In genomic region chr7:14483663-14484062, GRCh38 we compare ENCODE assay signal across 18 cellular contexts.
A peak's percentile ranks its signal among the peaks of the same experiment; 100 is the strongest.
DNase-seq lines count a peak whose midpoint lies in the region; ATAC-seq and TF ChIP-seq lines count a peak whose summit lies in the region.
"Had no signal": no experiment of that assay in that cellular context is flagged by ENCODE, and none has a peak within 500 bp of the region (broad histone marks: within the 10 kb centered on the region; RNA-seq: fewer than 3 reads in every experiment).

No MANE protein-coding gene starts in this region.

- H3F3A ChIP-seq in GM23248 (ENCODE audit: insufficient read depth) = no peaks in the 10 kb centered on the region

- H3K9ac ChIP-seq in GM23248 = no peak overlapping the region
- H3K9ac ChIP-seq: BLaER1 treated with 17β-estradiol and CSF1 and Interleukin-3, amounts not matched to agents 10 nM and 100 nM had no signal

- H3K36me3 ChIP-seq in GM23248 (ENCODE audit: low read depth) (no peaks in the 10 kb centered on the region), Caco-2 (ENCODE audit: control insufficient read depth, insufficient read depth, low read length) (no peaks in the 10 kb centered on the region)
- H3K36me3 ChIP-seq: BLaER1 treated with 17β-estradiol and CSF1 and Interleukin-3, amounts not matched to agents 10 nM and 100 nM; SJSA1 had no signal

- no peaks in the 10 kb centered on the region for H3K9me2 ChIP-seq in GM23248 (ENCODE audit: insufficient read depth)

- POLR2A ChIA-PET in Caco-2 (lab: Charles Lee) = no interaction called here

- H3K4me1 Mint-ChIP-seq in chondrocyte (ENCODE audit: low read depth) = no peaks in the 10 kb centered on the region
- no peaks in the 10 kb centered on the region for H3K4me1 Mint-ChIP-seq in stimulated activated memory B cell treated with anti-CD40 and anti-IgM and Interleukin-4, amounts not matched to agents 10 μg/mL and 1 μg/mL and 100 μg/mL, for 72 hours
- H3K4me1 Mint-ChIP-seq in activated naive CD4-positive, alpha-beta T cell treated with anti-CD3 and anti-CD28 coated beads, Interleukin-2, amount 10 ng/mL, durations not matched to agents 7 days and 5 days = no peaks in the 10 kb centered on the region
- no peaks in the 10 kb centered on the region for H3K4me1 Mint-ChIP-seq in Caco-2 (ENCODE audit: low read depth, unreplicated experiment)
- H3K4me1 Mint-ChIP-seq: CD8-positive, alpha-beta memory T cell had no signal

- no TSS peak for BruUV-seq in Caco-2 (replicated peaks; lab: Mats Ljungman, UMichigan)

- no peak overlapping the region for H3K4me2 ChIP-seq in GM23248 (ENCODE audit: unreplicated experiment)
- H3K4me2 ChIP-seq: BLaER1 treated with 17β-estradiol and CSF1 and Interleukin-3, amounts not matched to agents 10 nM and 100 nM had no signal

- H3K9me3 ChIP-seq in GM23248 (ENCODE audit: low read depth) (no peaks in the 10 kb centered on the region), Caco-2 (no peaks in the 10 kb centered on the region)
- H3K9me3 ChIP-seq: BLaER1 treated with 17β-estradiol and CSF1 and Interleukin-3, amounts not matched to agents 10 nM and 100 nM; SJSA1 had no signal

- TF ChIP-seq CTCF in chondrocyte (IDR thresholded peaks at IDR 0.05) (peak; percentile 11), Caco-2 (IDR thresholded peaks at IDR 0.05; ENCODE audit: insufficient read depth in 1 of 2, low read depth in 1 of 2, low read length in 1 of 2, severe bottlenecking in 1 of 2, unreplicated experiment in 1 of 2) (no peak)

- H3K4me3 ChIP-seq in GM23248 (no peak overlapping the region), Caco-2 (ENCODE audit: low read depth, low read length) (no peak overlapping the region)
- H3K4me3 ChIP-seq: BLaER1 treated with 17β-estradiol and CSF1 and Interleukin-3, amounts not matched to agents 10 nM and 100 nM; K562; SJSA1 had no signal

- intact Hi-C loops in Caco-2 (cut with micrococcal nuclease; ENCODE audit: unreplicated experiment) = loop anchor here (1.0 kb wide), 1 partner anchor 208 kb away; no protein-coding TSS in a partner anchor

- H3K36me3 Mint-ChIP-seq in chondrocyte (ENCODE audit: low read depth) (no peaks in the 10 kb centered on the region), Caco-2 (ENCODE audit: insufficient read depth, unreplicated experiment) (no peaks in the 10 kb centered on the region)
- H3K36me3 Mint-ChIP-seq in stimulated activated memory B cell treated with anti-CD40 and anti-IgM and Interleukin-4, amounts not matched to agents 10 μg/mL and 1 μg/mL and 100 μg/mL, for 72 hours = no peaks in the 10 kb centered on the region
- H3K36me3 Mint-ChIP-seq in activated naive CD4-positive, alpha-beta T cell treated with anti-CD3 and anti-CD28 coated beads, Interleukin-2, amount 10 ng/mL, durations not matched to agents 7 days and 5 days = no peaks in the 10 kb centered on the region
- H3K36me3 Mint-ChIP-seq: CD8-positive, alpha-beta memory T cell had no signal

- no peak overlapping the region for H3K4me3 Mint-ChIP-seq in chondrocyte (ENCODE audit: unreplicated experiment)
- no peak overlapping the region for H3K4me3 Mint-ChIP-seq in stimulated activated memory B cell treated with anti-CD40 and anti-IgM and Interleukin-4, amounts not matched to agents 10 μg/mL and 1 μg/mL and 100 μg/mL, for 72 hours
- H3K4me3 Mint-ChIP-seq in activated naive CD4-positive, alpha-beta T cell treated with anti-CD3 and anti-CD28 coated beads, Interleukin-2, amount 10 ng/mL, durations not matched to agents 7 days and 5 days = no peak overlapping the region
- H3K4me3 Mint-ChIP-seq in Caco-2 (ENCODE audit: unreplicated experiment) = no peak overlapping the region
- H3K4me3 Mint-ChIP-seq: CD8-positive, alpha-beta memory T cell had no signal

- DNase-seq in A172 (ENCODE audit: low spot score) = peak; percentile 10
- peak; percentile 15 for DNase-seq in GM23248
- peak; percentile 4 for DNase-seq in M059J (ENCODE audit: low read depth)
- no peak for DNase-seq in chondrocyte (ENCODE audit: low spot score)
- DNase-seq in activated naive CD4-positive, alpha-beta T cell treated with anti-CD3 and anti-CD28 coated beads, Interleukin-2, amount 10 ng/mL, durations not matched to agents 7 days and 5 days = no peak
- DNase-seq in Caco-2 = no peak
- DNase-seq: CD8-positive, alpha-beta memory T cell; DMS79 treated with DMSO at 0.1 percent for 48 hours; NCI-H1417; NCI-H1930; NCI-H226; NCI-H524; NCI-H82 had no signal

- H3K79me2 ChIP-seq in GM23248 (ENCODE audit: insufficient read depth) = no peaks in the 10 kb centered on the region

- H2AFZ ChIP-seq in GM23248 = no peak overlapping the region

- CTCF ChIA-PET in activated naive CD4-positive, alpha-beta T cell treated with anti-CD3 and anti-CD28 coated beads, Interleukin-2, amount 10 ng/mL, durations not matched to agents 7 days and 5 days (lab: Charles Lee) = no interaction called here
- CTCF ChIA-PET in Caco-2 (lab: Charles Lee) = no interaction called here

- no peak overlapping the region for H3K27ac ChIP-seq in GM23248
- H3K27ac ChIP-seq: BLaER1 treated with 17β-estradiol and CSF1 and Interleukin-3, amounts not matched to agents 10 nM and 100 nM; SJSA1 had no signal

- no peak for ATAC-seq in stimulated activated memory B cell treated with anti-CD40 and anti-IgM and Interleukin-4, amounts not matched to agents 10 μg/mL and 1 μg/mL and 100 μg/mL, for 72 hours
- ATAC-seq in HG02973 (IDR thresholded peaks at IDR 0.05; ENCODE audit: unreplicated experiment) = no peak
- ATAC-seq: K562 had no signal

- in situ Hi-C loops in GM23248 (cut with MboI) = no loop called here

- H3K9me3 Mint-ChIP-seq in chondrocyte (ENCODE audit: low read depth) (no peaks in the 10 kb centered on the region), Caco-2 (ENCODE audit: unreplicated experiment) (no peaks in the 10 kb centered on the region)
- H3K9me3 Mint-ChIP-seq in stimulated activated memory B cell treated with anti-CD40 and anti-IgM and Interleukin-4, amounts not matched to agents 10 μg/mL and 1 μg/mL and 100 μg/mL, for 72 hours = no peaks in the 10 kb centered on the region
- H3K9me3 Mint-ChIP-seq in activated naive CD4-positive, alpha-beta T cell treated with anti-CD3 and anti-CD28 coated beads, Interleukin-2, amount 10 ng/mL, durations not matched to agents 7 days and 5 days = no peaks in the 10 kb centered on the region
- H3K9me3 Mint-ChIP-seq: CD8-positive, alpha-beta memory T cell had no signal

- H4K20me1 ChIP-seq in GM23248 (ENCODE audit: insufficient read depth) = no peaks in the 10 kb centered on the region
- H4K20me1 ChIP-seq: BLaER1 treated with 17β-estradiol and CSF1 and Interleukin-3, amounts not matched to agents 10 nM and 100 nM had no signal

- H3K4me1 ChIP-seq in GM23248 (ENCODE audit: insufficient read depth) (no peaks in the 10 kb centered on the region), Caco-2 (no peaks in the 10 kb centered on the region)
- H3K4me1 ChIP-seq: BLaER1 treated with 17β-estradiol and CSF1 and Interleukin-3, amounts not matched to agents 10 nM and 100 nM; SJSA1 had no signal

- no peaks in the 10 kb centered on the region for H3K27me3 ChIP-seq in GM23248 (replicated peaks; ENCODE audit: insufficient read depth)
- no peaks in the 10 kb centered on the region for H3K27me3 ChIP-seq in Caco-2 (replicated peaks; ENCODE audit: control insufficient read depth, insufficient read depth, low read length)
- H3K27me3 ChIP-seq: BLaER1 treated with 17β-estradiol and CSF1 and Interleukin-3, amounts not matched to agents 10 nM and 100 nM; SJSA1 had no signal

- no peak overlapping the region for H3K27ac Mint-ChIP-seq in chondrocyte (ENCODE audit: unreplicated experiment)
- H3K27ac Mint-ChIP-seq in stimulated activated memory B cell treated with anti-CD40 and anti-IgM and Interleukin-4, amounts not matched to agents 10 μg/mL and 1 μg/mL and 100 μg/mL, for 72 hours = no peak overlapping the region
- no peak overlapping the region for H3K27ac Mint-ChIP-seq in activated naive CD4-positive, alpha-beta T cell treated with anti-CD3 and anti-CD28 coated beads, Interleukin-2, amount 10 ng/mL, durations not matched to agents 7 days and 5 days
- no peak overlapping the region for H3K27ac Mint-ChIP-seq in Caco-2 (ENCODE audit: unreplicated experiment)
- H3K27ac Mint-ChIP-seq: CD8-positive, alpha-beta memory T cell had no signal

- 32 to 38% methylated on average over 4 of the region's 4 CpGs for WGBS in GM23248 (ENCODE audit: low coverage in 1 of 2, low lambda C conversion rate in 2 of 2, missing lambda C conversion rate in 2 of 2), 2 experiments

- H3K27me3 Mint-ChIP-seq in chondrocyte (ENCODE audit: low read depth) (no peaks in the 10 kb centered on the region), Caco-2 (ENCODE audit: insufficient read depth, unreplicated experiment) (no peaks in the 10 kb centered on the region)
- no peaks in the 10 kb centered on the region for H3K27me3 Mint-ChIP-seq in stimulated activated memory B cell treated with anti-CD40 and anti-IgM and Interleukin-4, amounts not matched to agents 10 μg/mL and 1 μg/mL and 100 μg/mL, for 72 hours
- no peaks in the 10 kb centered on the region for H3K27me3 Mint-ChIP-seq in activated naive CD4-positive, alpha-beta T cell treated with anti-CD3 and anti-CD28 coated beads, Interleukin-2, amount 10 ng/mL, durations not matched to agents 7 days and 5 days
- H3K27me3 Mint-ChIP-seq: CD8-positive, alpha-beta memory T cell had no signal

Comparison
In these comparisons a context has a peak if more than half of its experiments do, and no peak if none do; other contexts are left out.
1. DNase-seq: peak in A172 (single experiment), GM23248 (single experiment) and M059J (single experiment); none in chondrocyte (single experiment), activated naive CD4-positive, alpha-beta T cell treated with anti-CD3 and anti-CD28 coated beads, Interleukin-2, amount 10 ng/mL, durations not matched to agents 7 days and 5 days (single experiment) and Caco-2 (0 of 2).